In the genomic region with DNA sequence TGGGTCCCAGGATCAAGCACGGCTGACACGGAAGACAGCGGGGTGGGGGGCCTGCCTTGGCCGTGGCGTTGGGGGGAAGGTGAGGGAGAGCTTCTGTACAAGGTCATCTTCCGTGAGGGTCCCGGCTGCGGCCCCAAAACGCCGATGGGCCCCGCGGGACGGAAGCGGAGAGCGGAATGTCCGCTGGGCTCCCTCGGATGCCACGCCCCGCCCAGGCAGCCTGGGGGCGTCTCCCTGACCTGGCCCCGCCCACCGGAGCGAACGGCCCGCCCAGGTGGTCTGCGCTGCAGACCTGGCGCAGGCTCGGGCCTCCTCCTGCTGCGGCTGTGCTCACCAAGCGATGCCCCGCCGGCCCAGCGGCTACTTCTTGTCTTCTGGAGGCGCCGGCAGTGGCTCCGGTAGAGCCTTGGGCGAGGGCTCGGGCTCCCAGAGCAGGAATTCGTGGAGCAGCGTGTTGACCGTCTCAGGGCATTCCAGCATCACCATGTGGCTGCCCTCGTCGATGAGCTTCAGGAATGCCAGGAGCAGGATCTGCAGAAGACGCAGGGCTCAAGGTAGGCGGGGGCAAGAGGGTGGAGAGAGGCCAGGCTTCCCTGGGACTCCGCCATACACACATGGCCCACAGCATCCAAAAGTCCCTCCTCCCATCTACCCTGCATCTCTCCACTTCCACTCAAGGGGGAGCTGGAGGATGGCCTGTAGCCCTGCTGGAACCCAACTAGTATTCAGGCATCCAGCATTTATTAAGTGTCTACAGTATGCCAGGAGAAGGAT, we compare ENCODE assay signal across 8 cellular contexts. TPM values are rescaled to one million over a fixed set of nuclear protein-coding genes. Genes with fewer than 3 reads are reported as not detected.
DNase-seq lines count a peak whose midpoint lies in the region; ATAC-seq and TF ChIP-seq lines count a peak whose summit lies in the region.

No MANE protein-coding gene starts in this region.

- in situ Hi-C loops in gastrocnemius medialis (cut with MboI; ENCODE audit: low sequenced_read_pairs in 4 of 4), result loop anchor here in 1 of 4 donors (25.0 kb wide), 1 partner anchor 530 kb away; no protein-coding TSS in a partner anchor

- no peaks in the 10 kb centered on the region for H3K27me3 ChIP-seq in HUES6 (ENCODE audit: control insufficient read depth, insufficient read depth, low read length)
- H3K27me3 ChIP-seq in gastrocnemius medialis, result no peaks in the 10 kb centered on the region

- H3K4me3 Mint-ChIP-seq in T-helper 2 cell treated with Interferon-gamma antibody and Interleukin-4, amounts not matched to agents 5 μg/mL and 100 μg/mL, for 36 hours, result peak overlapping the region; percentile 90

- DNase-seq in COLO668 (lab: John Stamatoyannopoulos, UW; ENCODE audit: unreplicated experiment) (peak; percentile 24), anterior cingulate cortex (lab: John Stamatoyannopoulos, UW) (peak in 35 of 58 donors; percentile 6 to 72 (median 32)), hepatic stellate cell (ENCODE audit: low spot score) (peak; percentile 97), gastrocnemius medialis (peak in 1 of 2 donors; percentile 20)
- peak; percentile 75 for DNase-seq in T-helper 2 cell treated with Interferon-gamma antibody and Interleukin-4, amounts not matched to agents 5 μg/mL and 100 μg/mL, for 36 hours (ENCODE audit: low spot score)

- H3K9me3 ChIP-seq in HUES6 (ENCODE audit: control insufficient read depth, insufficient read depth, low read depth, low read length) (no peaks in the 10 kb centered on the region), gastrocnemius medialis (no peaks in the 10 kb centered on the region)

- intact Hi-C loops in gastrocnemius medialis (cut with DNase I; ENCODE audit: low total_unique reads), result no loop called here

- H3K4me1 ChIP-seq in HUES6 (ENCODE audit: control insufficient read depth, insufficient read depth, low read length) (peaks cover 11% of the 10 kb centered on the region), gastrocnemius medialis (peaks cover 0 to 11% of the 10 kb centered on the region in 2 donors)

- H3K4me1 Mint-ChIP-seq in T-helper 2 cell treated with Interferon-gamma antibody and Interleukin-4, amounts not matched to agents 5 μg/mL and 100 μg/mL, for 36 hours (ENCODE audit: low read depth), result peaks cover 4% of the 10 kb centered on the region

- H3K27ac Mint-ChIP-seq in T-helper 2 cell treated with Interferon-gamma antibody and Interleukin-4, amounts not matched to agents 5 μg/mL and 100 μg/mL, for 36 hours, result peak overlapping the region; percentile 67

- no peaks in the 10 kb centered on the region for H3K9me3 Mint-ChIP-seq in T-helper 2 cell treated with Interferon-gamma antibody and Interleukin-4, amounts not matched to agents 5 μg/mL and 100 μg/mL, for 36 hours

- H3K9ac ChIP-seq in HUES6 (ENCODE audit: low read length), result peak overlapping the region; percentile 68

- no peaks in the 10 kb centered on the region for H3K27me3 Mint-ChIP-seq in T-helper 2 cell treated with Interferon-gamma antibody and Interleukin-4, amounts not matched to agents 5 μg/mL and 100 μg/mL, for 36 hours (ENCODE audit: low read depth)

- no peak for TF ChIP-seq POLR2A in gastrocnemius medialis (IDR thresholded peaks at IDR 0.05)

- ATAC-seq in GM19452 (IDR thresholded peaks at IDR 0.05; ENCODE audit: unreplicated experiment) (peak; percentile 79), gastrocnemius medialis (peak; percentile 64 to 74), GM18858 (IDR thresholded peaks at IDR 0.05; ENCODE audit: unreplicated experiment) (no peak)

- H3K36me3 ChIP-seq in HUES6 (ENCODE audit: control insufficient read depth, insufficient read depth, low read length) (peaks cover 7% of the 10 kb centered on the region), gastrocnemius medialis (no peaks in the 10 kb centered on the region)

- H3K4me3 ChIP-seq in HUES6 (ENCODE audit: low read depth, low read length) (peak overlapping the region; percentile 67), gastrocnemius medialis (peak overlapping the region; percentile 33 to 52 (median 51))

- peaks cover 4% of the 10 kb centered on the region for H3K36me3 Mint-ChIP-seq in T-helper 2 cell treated with Interferon-gamma antibody and Interleukin-4, amounts not matched to agents 5 μg/mL and 100 μg/mL, for 36 hours (ENCODE audit: low read depth)

- no peak overlapping the region for H3K27ac ChIP-seq in HUES6 (ENCODE audit: low read depth, low read length)
- peak overlapping the region in 3 of 4 donors; percentile 32 to 50 (median 32) for H3K27ac ChIP-seq in gastrocnemius medialis

- TF ChIP-seq CTCF in gastrocnemius medialis (IDR thresholded peaks at IDR 0.05 in 4 of 5, conservative IDR thresholded peaks at IDR 0.05 in 1 of 5), result peak in 3 of 5 experiments; percentile 39 to 61 (median 44)

RNA-seq across cellular contexts. Expression of a gene that starts 10.7 kb away (rescaled TPM):
- 10 to 100 TPM; 12.2 to 25.0 (median 19.8) TPM for total RNA-seq in gastrocnemius medialis

RNA-seq across cellular contexts. Expression of a gene that starts 10.8 kb away (rescaled TPM):
- 1 to 10 TPM in 1 of 4 donors, under 1 TPM in 1, not detected in 2; 0.11 to 1.4 TPM for total RNA-seq in gastrocnemius medialis

RNA-seq across cellular contexts. Expression of a gene that starts 13.2 kb away (rescaled TPM):
- 100 to 1,000 TPM; 145 to 369 (median 249) TPM for total RNA-seq in gastrocnemius medialis

RNA-seq across cellular contexts. Expression of a gene that starts 16.9 kb away (rescaled TPM):
- 10 to 100 TPM; 18.7 to 40.0 (median 27.0) TPM for total RNA-seq in gastrocnemius medialis

RNA-seq across cellular contexts. Expression of a gene that starts 25.2 kb away (rescaled TPM):
- total RNA-seq in gastrocnemius medialis, result 100 to 1,000 TPM in 2 of 4 donors, 10 to 100 TPM in 2; 86.3 to 120 (median 99.4) TPM
